In the genomic region with DNA sequence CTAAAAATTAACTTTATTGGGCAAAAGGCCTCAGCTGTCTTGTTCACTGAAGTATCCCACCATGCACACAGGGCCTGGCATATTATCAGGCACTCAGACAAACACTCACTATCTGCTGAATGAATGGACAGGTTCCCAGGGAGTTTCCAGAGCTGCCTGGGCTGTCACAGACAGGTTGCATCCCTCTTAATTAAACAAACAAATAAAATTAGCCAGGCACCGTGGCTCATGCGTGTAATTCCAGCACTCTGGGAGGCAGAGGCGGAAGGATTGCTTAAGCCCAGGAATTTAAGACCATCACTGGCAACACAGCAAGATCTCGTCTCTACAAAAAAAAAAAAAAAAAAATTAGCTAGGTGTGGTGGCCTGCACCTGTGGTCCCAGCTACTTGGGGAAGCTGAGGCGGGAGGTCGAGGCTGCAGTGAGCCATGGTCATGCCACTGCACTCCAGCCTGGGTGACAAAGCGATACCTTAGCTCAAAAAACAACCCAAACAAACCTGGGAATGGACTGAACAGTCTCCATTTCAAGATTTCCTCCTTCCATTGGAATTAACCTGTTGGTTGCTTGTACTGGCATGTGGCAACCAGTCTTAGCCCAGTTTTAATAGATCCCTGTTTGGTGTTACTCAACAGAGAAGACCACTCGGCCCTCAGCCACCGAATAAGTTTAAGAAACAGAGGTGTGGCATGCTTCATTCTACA, we compare ENCODE assay signal across 8 cellular contexts. TPM values are rescaled to one million over a fixed set of nuclear protein-coding genes. Genes with fewer than 3 reads are reported as not detected.
DNase-seq lines count a peak whose midpoint lies in the region; ATAC-seq and TF ChIP-seq lines count a peak whose summit lies in the region.

No MANE protein-coding gene starts in this region.

- intact Hi-C loops in prostate gland (cut with DNase I) = no loop called here

- H3K27ac ChIP-seq in prostate gland = peak overlapping the region; percentile 90 to 92

- ATAC-seq in GM21515 (IDR thresholded peaks at IDR 0.05; ENCODE audit: unreplicated experiment) = no peak

- no peak for TF ChIP-seq CTCF in foreskin fibroblast (IDR thresholded peaks at IDR 0.05; ENCODE audit: low read depth, low read length)
- no peak for TF ChIP-seq CTCF in prostate gland (IDR thresholded peaks at IDR 0.05)
- TF ChIP-seq CTCF in GM20000 (IDR thresholded peaks at IDR 0.05; ENCODE audit: extremely low read depth, missing control alignments) = no peak

- H3K4me1 ChIP-seq in prostate gland (replicated peaks) = peaks cover 2% of the 10 kb centered on the region

- WGBS in prostate gland = 44% methylated on average over 9 of the region's 9 CpGs

- DNase-seq in ELR (ENCODE audit: low read depth) (peak; percentile 8), SK-N-DZ (ENCODE audit: low spot score) (peak; percentile 32), foreskin fibroblast (no peak), prostate gland (ENCODE audit: low spot score) (no peak), GM20000 (ENCODE audit: low spot score) (no peak), foreskin melanocyte (no peak)
- no peak for DNase-seq in central memory CD4-positive, alpha-beta T cell

- H3K4me3 ChIP-seq in foreskin fibroblast (ENCODE audit: low read depth in 1 of 2, low read length in 2 of 2) = peak overlapping the region; percentile 44 to 47
- peak overlapping the region in 1 of 2 donors; percentile 29 for H3K4me3 ChIP-seq in prostate gland

- H3K27me3 ChIP-seq in prostate gland (replicated peaks; ENCODE audit: insufficient read depth) = no peaks in the 10 kb centered on the region

- no peaks in the 10 kb centered on the region for H3K9me3 ChIP-seq in prostate gland

- H3K36me3 ChIP-seq in prostate gland = no peaks in the 10 kb centered on the region

- TF ChIP-seq POLR2A in prostate gland (IDR thresholded peaks at IDR 0.05) = no peak

RNA-seq across cellular contexts. Expression of a gene that starts 1.3 kb away (rescaled TPM):
- 34.6 and 36.3 TPM in 2 replicates for polyA plus RNA-seq in SK-N-DZ (2014; cell fraction: cytosol; rRNA removed)
- 16.0 and 16.4 TPM in 2 replicates for polyA plus RNA-seq in SK-N-DZ (2014; cell fraction: nucleus; rRNA removed)
- total RNA-seq in prostate gland = 100 to 1,000 TPM in 1 of 2 donors, 10 to 100 TPM in 1; 69.8 to 103 TPM

RNA-seq across cellular contexts. Expression of a gene that starts 44.5 kb away (rescaled TPM):
- polyA plus RNA-seq in SK-N-DZ (2014; cell fraction: cytosol; rRNA removed) = 94.0 and 107 TPM in 2 replicates
- polyA plus RNA-seq in SK-N-DZ (2014; cell fraction: nucleus; rRNA removed) = 19.5 and 26.8 TPM in 2 replicates
- total RNA-seq in prostate gland = 100 to 1,000 TPM in 1 of 2 donors, 10 to 100 TPM in 1; 86.0 to 101 TPM

Comparison
In these comparisons a context has a peak if more than half of its experiments do, and no peak if none do; other contexts are left out.
1. DNase-seq: peak in ELR (single experiment) and SK-N-DZ (single experiment); none in foreskin fibroblast (0 of 2), prostate gland (single experiment), GM20000 (single experiment), central memory CD4-positive, alpha-beta T cell (single experiment) and foreskin melanocyte (single experiment).